ENCODE assay signal across 25 cellular contexts in the genomic region with DNA sequence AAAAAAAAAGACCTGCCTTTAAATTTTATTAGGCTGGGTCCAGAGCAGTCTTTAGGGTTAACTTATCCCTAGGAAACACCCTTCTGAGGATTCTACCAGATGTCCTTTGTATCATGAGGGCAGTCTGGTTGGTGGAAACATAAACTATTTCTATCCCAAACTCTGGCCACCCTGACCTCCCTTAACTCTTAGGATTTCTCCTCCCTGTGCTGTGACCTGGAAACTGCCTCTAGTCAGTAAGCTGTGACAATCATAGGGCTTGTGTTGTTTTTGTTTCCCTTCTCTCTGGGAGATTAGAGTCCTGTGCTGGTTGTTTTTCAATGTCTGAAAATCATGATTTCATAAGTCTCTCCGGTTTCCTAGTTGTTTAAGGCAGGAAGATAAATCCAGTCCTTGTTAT.
"Had no signal": no experiment of that assay in that cellular context is flagged by ENCODE, and none has a peak within 500 bp of the region (broad histone marks: within the 10 kb centered on the region; RNA-seq: fewer than 3 reads in every experiment).

No MANE protein-coding gene starts in this region.

- H3K27me3 ChIP-seq: heart left ventricle, left lung, neural progenitor cell, neutrophil, right lobe of liver, stomach, testis, tibial artery, upper lobe of right lung had no signal

- H3K4me3 Mint-ChIP-seq: immature natural killer cell; memory B cell; naive thymus-derived CD8-positive, alpha-beta T cell; nephron; neural progenitor cell; stimulated activated naive B cell treated with anti-CD40 and anti-IgM and Interleukin-4, amounts not matched to agents 10 μg/mL and 1 μg/mL and 100 μg/mL, for 72 hours had no signal

- DNase-seq: heart left ventricle; hypothalamus; immature natural killer cell; islet precursor cell; left lung; naive thymus-derived CD8-positive, alpha-beta T cell; occipital lobe; psoas muscle; right lobe of liver; stimulated activated CD4-positive, alpha-beta T cell treated with anti-CD3 and anti-CD28 coated beads, Interleukin-1b, Interleukin-23, amount 100 ng/mL, for 48 hours; stimulated activated CD4-positive, alpha-beta T cell treated with anti-CD3 and anti-CD28 coated beads, Interleukin-4, amount 100 ng/mL, for 1 hour; stimulated activated naive B cell treated with anti-CD40 and anti-IgM and Interleukin-4, amounts not matched to agents 10 μg/mL and 1 μg/mL and 100 μg/mL, for 72 hours; stimulated activated naive CD8-positive, alpha-beta T cell treated with anti-CD3 and anti-CD28 coated beads, Interleukin-15, Interleukin-2, amounts not matched to agents 100 U/mL and 50 U/mL, for 24 hours; stomach; testis; tibial artery; trophoblast cell; upper lobe of right lung had no signal

- H3K36me3 ChIP-seq: left lung, neural progenitor cell, neutrophil, right lobe of liver, stomach, tibial artery, upper lobe of right lung had no signal

- H3K27me3 Mint-ChIP-seq: memory B cell; naive thymus-derived CD8-positive, alpha-beta T cell; stimulated activated naive B cell treated with anti-CD40 and anti-IgM and Interleukin-4, amounts not matched to agents 10 μg/mL and 1 μg/mL and 100 μg/mL, for 72 hours had no signal

- ATAC-seq: heart left ventricle; left lung; naive thymus-derived CD8-positive, alpha-beta T cell; psoas muscle; right lobe of liver; stimulated activated naive B cell treated with anti-CD40 and anti-IgM and Interleukin-4, amounts not matched to agents 10 μg/mL and 1 μg/mL and 100 μg/mL, for 72 hours; stimulated activated naive CD8-positive, alpha-beta T cell treated with anti-CD3 and anti-CD28 coated beads, Interleukin-15, Interleukin-2, amounts not matched to agents 100 U/mL and 50 U/mL, for 24 hours; upper lobe of right lung had no signal

- H3K27ac ChIP-seq: heart left ventricle, left lung, neural progenitor cell, neutrophil, parathyroid adenoma, psoas muscle, right lobe of liver, stomach, testis, tibial artery, upper lobe of right lung had no signal

- H3K9me3 ChIP-seq: neutrophil, right lobe of liver, testis, upper lobe of right lung had no signal

- H3K4me3 ChIP-seq: heart left ventricle, left lung, lung, neural progenitor cell, psoas muscle, right lobe of liver, smooth muscle cell, stomach, testis, tibial artery, upper lobe of right lung had no signal

- H3K4me1 ChIP-seq: left lung, neural progenitor cell, parathyroid adenoma, psoas muscle, right lobe of liver, stomach, testis, tibial artery, upper lobe of right lung had no signal

- H3K27ac Mint-ChIP-seq: immature natural killer cell; memory B cell; naive thymus-derived CD8-positive, alpha-beta T cell; neural progenitor cell; stimulated activated naive B cell treated with anti-CD40 and anti-IgM and Interleukin-4, amounts not matched to agents 10 μg/mL and 1 μg/mL and 100 μg/mL, for 72 hours had no signal

- H3K36me3 Mint-ChIP-seq: neural progenitor cell had no signal

- H3K4me1 Mint-ChIP-seq: immature natural killer cell; memory B cell; nephron; neural progenitor cell; stimulated activated naive B cell treated with anti-CD40 and anti-IgM and Interleukin-4, amounts not matched to agents 10 μg/mL and 1 μg/mL and 100 μg/mL, for 72 hours had no signal

- H3K9me3 Mint-ChIP-seq: immature natural killer cell had no signal
